In genomic region chr11:15055620-15056356, GRCh38 we compare ENCODE assay signal across 1 cellular context.
TF ChIP-seq lines count a peak whose summit lies in the region.

No MANE protein-coding gene starts in this region.

TF ChIP-seq in K562, 482 proteins besides CTCF, POLR2A, EP300 and RAD21:
- TF ChIP-seq FOSL1 (tag; conservative IDR thresholded peaks at IDR 0.05) = no peak
- TF ChIP-seq, protein P1, sequence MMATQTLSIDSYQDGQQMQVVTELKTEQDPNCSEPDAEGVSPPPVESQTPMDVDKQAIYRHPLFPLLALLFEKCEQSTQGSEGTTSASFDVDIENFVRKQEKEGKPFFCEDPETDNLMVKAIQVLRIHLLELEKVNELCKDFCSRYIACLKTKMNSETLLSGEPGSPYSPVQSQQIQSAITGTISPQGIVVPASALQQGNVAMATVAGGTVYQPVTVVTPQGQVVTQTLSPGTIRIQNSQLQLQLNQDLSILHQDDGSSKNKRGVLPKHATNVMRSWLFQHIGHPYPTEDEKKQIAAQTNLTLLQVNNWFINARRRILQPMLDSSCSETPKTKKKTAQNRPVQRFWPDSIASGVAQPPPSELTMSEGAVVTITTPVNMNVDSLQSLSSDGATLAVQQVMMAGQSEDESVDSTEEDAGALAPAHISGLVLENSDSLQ (IDR thresholded peaks at IDR 0.05) = peak; percentile 74
